In the genomic region with DNA sequence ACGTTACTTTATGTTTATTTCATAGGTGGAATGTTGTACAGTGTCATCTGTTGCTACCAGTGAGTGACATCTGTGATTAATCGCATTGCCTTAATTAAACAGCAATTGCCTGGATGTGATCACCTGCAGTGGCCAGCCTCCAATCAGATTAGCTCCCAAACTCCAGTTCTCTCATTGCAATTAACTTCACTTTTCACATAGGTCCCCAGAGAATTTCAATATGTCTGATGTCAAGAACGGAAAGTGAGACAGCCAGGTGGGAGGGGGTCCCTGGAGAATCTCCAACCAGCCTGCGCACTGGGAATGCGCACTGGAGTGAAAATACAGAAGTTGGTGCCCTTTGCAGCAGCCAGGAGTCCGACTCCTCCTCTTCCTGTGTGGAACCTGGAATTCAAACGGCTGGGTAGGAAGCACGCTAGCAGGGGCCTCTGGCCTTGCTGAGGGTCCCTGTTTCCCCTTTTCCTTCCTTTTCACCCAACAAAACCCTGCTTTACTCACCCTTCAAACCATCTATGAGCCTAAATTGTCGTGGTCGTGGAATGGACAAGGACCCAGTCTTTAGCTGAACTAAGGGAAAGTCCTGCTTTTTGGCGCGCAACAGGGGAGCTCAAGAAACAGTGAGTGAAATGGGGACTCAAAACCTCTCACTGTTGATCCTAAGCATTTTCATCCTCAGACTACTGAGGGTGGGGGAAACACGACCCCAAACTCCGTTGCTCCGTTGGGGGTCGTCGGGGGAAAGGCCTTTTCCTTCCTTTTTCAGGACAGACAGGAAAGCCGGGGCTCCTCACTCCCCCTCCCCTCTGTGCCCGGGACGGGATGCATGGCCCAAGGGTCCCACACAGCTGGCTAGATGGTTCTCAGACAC, we compare ENCODE assay signal across 9 cellular contexts.
DNase-seq lines count a peak whose midpoint lies in the region; TF ChIP-seq lines count a peak whose summit lies in the region.
"Had no signal": no experiment of that assay in that cellular context is flagged by ENCODE, and none has a peak within 500 bp of the region (broad histone marks: within the 10 kb centered on the region; RNA-seq: fewer than 3 reads in every experiment).

No MANE protein-coding gene starts in this region.

- DNase-seq in SIG-M5 treated with dmso at 0.1 percent for 504 hours (lab: John Stamatoyannopoulos, UW; ENCODE audit: unreplicated experiment) (peak; percentile 4), SIG-M5 (lab: John Stamatoyannopoulos, UW) (no peak), NCI-H460 (ENCODE audit: extremely low read depth, low read depth) (peak; percentile 64), breast epithelium (ENCODE audit: low spot score in 2 of 2) (peak in 1 of 2 donors; percentile 19), kidney epithelial cell (ENCODE audit: low read depth) (peak; percentile 10), thyroid gland (peak; percentile 35 to 45), Ammon's horn (ENCODE audit: low spot score) (no peak), NCI-H187 (lab: John Stamatoyannopoulos, UW) (no peak)

- 10 to 13% methylated on average over 20 of the region's 20 CpGs for WGBS in thyroid gland, 2 donors

- TF ChIP-seq CTCF in breast epithelium (IDR thresholded peaks at IDR 0.05), result no peak
- TF ChIP-seq CTCF in kidney epithelial cell (IDR thresholded peaks at IDR 0.05; ENCODE audit: insufficient read depth, low read length, poor library complexity, severe bottlenecking), result no peak
- TF ChIP-seq CTCF in thyroid gland (IDR thresholded peaks at IDR 0.05), result no peak

- H3K9me3 ChIP-seq in breast epithelium (no peaks in the 10 kb centered on the region), thyroid gland (no peaks in the 10 kb centered on the region)

- H3K4me1 ChIP-seq in breast epithelium (no peaks in the 10 kb centered on the region), thyroid gland (no peaks in the 10 kb centered on the region)

- peak overlapping the region; percentile 27 to 67 (median 60) for H3K4me3 ChIP-seq in breast epithelium
- H3K4me3 ChIP-seq in kidney epithelial cell (ENCODE audit: low read depth, low read length), result peak overlapping the region; percentile 57
- peak overlapping the region in 2 of 3 donors; percentile 20 to 49 for H3K4me3 ChIP-seq in thyroid gland (replicated peaks in 1 of 3)

- no peak for TF ChIP-seq POLR2A in breast epithelium (IDR thresholded peaks at IDR 0.05)
- TF ChIP-seq POLR2A in thyroid gland (IDR thresholded peaks at IDR 0.05), result peak in 1 of 2 donors; percentile 27

- H3K27ac ChIP-seq in breast epithelium (peak overlapping the region in 1 of 2 donors; percentile 33), thyroid gland (no peak overlapping the region)
- H3K27ac ChIP-seq: 22Rv1 had no signal

- intact Hi-C loops in breast epithelium (cut with DNase I; ENCODE audit: low total_unique reads) (no loop called here), thyroid gland (cut with DNase I) (no loop called here)

- no peaks in the 10 kb centered on the region for H3K36me3 ChIP-seq in breast epithelium
- no peaks in the 10 kb centered on the region for H3K36me3 ChIP-seq in kidney epithelial cell (ENCODE audit: control insufficient read depth, insufficient read depth, low read length)
- no peaks in the 10 kb centered on the region for H3K36me3 ChIP-seq in thyroid gland

- H3K27me3 ChIP-seq in breast epithelium, result no peaks in the 10 kb centered on the region
- no peaks in the 10 kb centered on the region for H3K27me3 ChIP-seq in kidney epithelial cell (ENCODE audit: control insufficient read depth, insufficient read depth, low read length)
- H3K27me3 ChIP-seq in thyroid gland, result no peaks in the 10 kb centered on the region

Comparison
In these comparisons a context has a peak if more than half of its experiments do, and no peak if none do; other contexts are left out.
1. DNase-seq: peak in SIG-M5 treated with dmso at 0.1 percent for 504 hours (single experiment), NCI-H460 (single experiment), kidney epithelial cell (single experiment) and thyroid gland (2 of 2); none in SIG-M5 (single experiment), Ammon's horn (single experiment) and NCI-H187 (0 of 2).
2. Peak in every context shown above with its lines, with median percentiles within 50 percentile points of each other: H3K4me3 ChIP-seq.